8 cellular contexts compared by ENCODE assay signal in the genomic region with DNA sequence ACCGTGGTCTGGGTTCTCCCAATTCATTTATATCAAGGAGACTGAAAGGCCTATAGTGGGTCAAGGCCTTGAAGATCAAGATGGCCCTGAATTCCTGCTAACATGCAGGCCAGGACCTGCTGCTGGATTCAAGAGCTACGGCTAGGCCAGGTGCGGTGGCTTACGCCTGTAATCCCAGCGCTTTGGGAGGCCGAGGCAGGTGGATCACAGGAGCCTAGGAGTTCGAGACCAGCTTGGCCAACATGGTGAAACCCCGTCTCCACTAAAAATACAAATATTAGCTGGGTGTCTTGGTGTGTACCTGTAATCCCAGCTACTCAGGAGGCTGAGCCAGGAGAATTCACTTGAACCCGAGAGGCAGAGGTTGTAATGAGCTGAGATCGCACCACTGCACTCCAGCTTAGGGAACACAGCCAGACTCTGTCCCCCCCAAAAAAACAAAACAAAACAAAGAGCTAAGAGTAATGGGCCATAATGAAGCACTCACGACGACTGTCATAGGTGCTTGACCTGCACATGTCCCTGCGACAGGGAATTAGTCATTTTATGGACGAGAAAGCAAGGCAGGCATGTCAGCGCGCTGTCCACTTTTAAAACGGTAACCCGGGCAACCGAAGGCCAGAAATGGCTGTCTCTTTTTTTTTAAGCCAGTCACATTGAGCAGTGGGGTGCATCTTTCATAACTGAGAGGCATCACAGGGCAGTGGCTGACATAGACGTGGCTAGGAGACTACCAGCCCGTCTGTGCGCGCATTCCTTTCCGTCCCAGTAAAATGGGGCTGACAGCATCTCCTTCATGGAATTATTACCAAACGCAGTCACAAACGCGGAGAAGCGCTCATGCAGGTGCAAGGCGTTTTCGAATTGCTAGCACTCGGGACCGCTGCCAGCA. TPM values are rescaled to one million over a fixed set of nuclear protein-coding genes. Genes with fewer than 3 reads are reported as not detected.
DNase-seq lines count a peak whose midpoint lies in the region; TF ChIP-seq lines count a peak whose summit lies in the region.

No MANE protein-coding gene starts in this region.

- H3K9me3 Mint-ChIP-seq in activated CD4-positive, alpha-beta memory T cell treated with anti-CD3 and anti-CD28 coated beads, Interleukin-2, amount 10 ng/mL, durations not matched to agents 7 days and 5 days: no peaks in the 10 kb centered on the region

- intact Hi-C loops in stomach (cut with DNase I; ENCODE audit: low total_unique reads): loop anchor here (10.0 kb wide), 1 partner anchor 92 kb away; no protein-coding TSS in a partner anchor

- peak overlapping the region; percentile 55 for H3K4me2 ChIP-seq in GM23248 (ENCODE audit: unreplicated experiment)

- peak overlapping the region; percentile 80 for H3K9ac ChIP-seq in GM23248
- no peak overlapping the region for H3K9ac ChIP-seq in iPS-15b (ENCODE audit: low read depth, low read length)

- H2AFZ ChIP-seq in GM23248: peak overlapping the region; percentile 71

- peak overlapping the region; percentile 86 for H3K27ac ChIP-seq in GM23248
- peak overlapping the region; percentile 85 to 99 (median 96) for H3K27ac ChIP-seq in stomach

- TF ChIP-seq CTCF in AG04449 (IDR thresholded peaks at IDR 0.05; ENCODE audit: insufficient read depth, low read length, missing control alignments) (no peak), stomach (IDR thresholded peaks at IDR 0.05) (no peak)

- H3K4me1 ChIP-seq in GM23248 (ENCODE audit: insufficient read depth) (peaks cover 22% of the 10 kb centered on the region), iPS-15b (ENCODE audit: control insufficient read depth, insufficient read depth, low read length) (no peaks in the 10 kb centered on the region), stomach (peaks cover 39 to 60% (median 52%) of the 10 kb centered on the region in 4 donors)

- no peak for TF ChIP-seq EP300 in stomach (IDR thresholded peaks at IDR 0.05)

- H3K4me3 ChIP-seq in AG04449 (ENCODE audit: low read depth, low read length): peak overlapping the region; percentile 65
- H3K4me3 ChIP-seq in GM23248: peak overlapping the region; percentile 68
- peak overlapping the region; percentile 62 for H3K4me3 ChIP-seq in iPS-15b (ENCODE audit: low read depth, low read length)
- peak overlapping the region; percentile 36 to 52 (median 43) for H3K4me3 ChIP-seq in stomach

- POLR2A ChIA-PET in AG04449 (lab: Yijun Ruan, JAX): no interaction called here
- POLR2A ChIA-PET in activated CD4-positive, alpha-beta memory T cell treated with anti-CD3 and anti-CD28 coated beads, Interleukin-2, amount 10 ng/mL, durations not matched to agents 7 days and 5 days (lab: Charles Lee): interaction anchor here (0.7 to 3.4 kb wide), 2 partner anchors 122 to 227 kb away, joined by 3 to 17 read pairs; a partner anchor contains a TSS

- H3K9me2 ChIP-seq in GM23248 (ENCODE audit: insufficient read depth): no peaks in the 10 kb centered on the region

- peaks cover 45% of the 10 kb centered on the region for H3K79me2 ChIP-seq in GM23248 (ENCODE audit: insufficient read depth)

- H3K27me3 Mint-ChIP-seq in activated CD4-positive, alpha-beta memory T cell treated with anti-CD3 and anti-CD28 coated beads, Interleukin-2, amount 10 ng/mL, durations not matched to agents 7 days and 5 days: no peaks in the 10 kb centered on the region

- peak overlapping the region; percentile 73 for H3K27ac Mint-ChIP-seq in activated CD4-positive, alpha-beta memory T cell treated with anti-CD3 and anti-CD28 coated beads, Interleukin-2, amount 10 ng/mL, durations not matched to agents 7 days and 5 days

- peak overlapping the region; percentile 63 for H3K4me3 Mint-ChIP-seq in activated CD4-positive, alpha-beta memory T cell treated with anti-CD3 and anti-CD28 coated beads, Interleukin-2, amount 10 ng/mL, durations not matched to agents 7 days and 5 days

- WGBS in GM23248 (ENCODE audit: low coverage in 1 of 2, low lambda C conversion rate in 2 of 2, missing lambda C conversion rate in 2 of 2), 2 experiments: 31 to 32% methylated on average over 32 of the region's 32 CpGs
- 28 to 30% (median 30%) methylated on average over 29 to 32 of the region's 32 CpGs for WGBS in stomach, 5 donors

- DNase-seq in AG04449 (ENCODE audit: low read depth, low spot score) (no peak), GM23248 (peak; percentile 85), stomach (no peak), dermis blood vessel endothelial cell (no peak), G401 (ENCODE audit: low spot score) (no peak), retina (no peak)
- no peak for DNase-seq in activated CD4-positive, alpha-beta memory T cell treated with anti-CD3 and anti-CD28 coated beads, Interleukin-2, amount 10 ng/mL, durations not matched to agents 7 days and 5 days

- CTCF ChIA-PET in AG04449 (lab: Yijun Ruan, JAX): interaction anchor here (0.7 to 1.3 kb wide), 3 partner anchors 10 to 40 kb away, joined by 3 read pairs; no protein-coding TSS in a partner anchor
- CTCF ChIA-PET in activated CD4-positive, alpha-beta memory T cell treated with anti-CD3 and anti-CD28 coated beads, Interleukin-2, amount 10 ng/mL, durations not matched to agents 7 days and 5 days (lab: Charles Lee): interaction anchor here (0.9 to 1.0 kb wide), 3 partner anchors 37 to 183 kb away, joined by 3 to 4 read pairs (median 3); no protein-coding TSS in a partner anchor

- H4K20me1 ChIP-seq in GM23248 (ENCODE audit: insufficient read depth): no peaks in the 10 kb centered on the region

- peaks cover 48% of the 10 kb centered on the region for H3K4me1 Mint-ChIP-seq in activated CD4-positive, alpha-beta memory T cell treated with anti-CD3 and anti-CD28 coated beads, Interleukin-2, amount 10 ng/mL, durations not matched to agents 7 days and 5 days

- peaks cover 18% of the 10 kb centered on the region for H3F3A ChIP-seq in GM23248 (ENCODE audit: insufficient read depth)

- H3K36me3 ChIP-seq in GM23248 (ENCODE audit: low read depth): peaks cover 7% of the 10 kb centered on the region; the same call in 1 of the 2 replicates
- peaks cover 2% of the 10 kb centered on the region for H3K36me3 ChIP-seq in iPS-15b (ENCODE audit: control insufficient read depth, insufficient read depth, low read length)
- peaks cover 40 to 66% (median 63%) of the 10 kb centered on the region in 4 donors for H3K36me3 ChIP-seq in stomach

- H3K27me3 ChIP-seq in GM23248 (replicated peaks; ENCODE audit: insufficient read depth) (no peaks in the 10 kb centered on the region), iPS-15b (ENCODE audit: control insufficient read depth, insufficient read depth, low read length) (peaks cover 37% of the 10 kb centered on the region), stomach (no peaks in the 10 kb centered on the region)

- in situ Hi-C loops in GM23248 (cut with MboI): no loop called here
- in situ Hi-C loops in G401 (cut with HindIII; ENCODE audit: low sequenced_read_pairs): no loop called here

- peaks cover 58% of the 10 kb centered on the region for H3K36me3 Mint-ChIP-seq in activated CD4-positive, alpha-beta memory T cell treated with anti-CD3 and anti-CD28 coated beads, Interleukin-2, amount 10 ng/mL, durations not matched to agents 7 days and 5 days (ENCODE audit: low read depth)

- TF ChIP-seq POLR2A in stomach (IDR thresholded peaks at IDR 0.05): no peak

- H3K9me3 ChIP-seq in GM23248 (ENCODE audit: low read depth) (no peaks in the 10 kb centered on the region), iPS-15b (ENCODE audit: control insufficient read depth, insufficient read depth, low read length) (no peaks in the 10 kb centered on the region), stomach (no peaks in the 10 kb centered on the region)

RNA-seq across cellular contexts. Expression of a gene that starts 1.0 kb away (rescaled TPM):
- total RNA-seq in GM23248 (2014; rRNA removed; shearing (Covaris generic)): 13.9 and 14.2 TPM in 2 replicates
- 5.8 and 7.6 TPM in 2 replicates for polyA plus RNA-seq in GM23248 (2016; fragmentation: Nextera tagmentation; extraction: Ambion mirVana)
- total RNA-seq in activated CD4-positive, alpha-beta memory T cell treated with anti-CD3 and anti-CD28 coated beads, Interleukin-2, amount 10 ng/mL, durations not matched to agents 7 days and 5 days: 100 to 1,000 TPM; 106 to 107 TPM
- 100 to 1,000 TPM in 1 of 5 donors, 10 to 100 TPM in 4; 20.4 to 185 (median 28.6) TPM for total RNA-seq in stomach
- polyA plus RNA-seq in stomach: 10 to 100 TPM; 19.7 to 35.9 (median 24.0) TPM
- 20.6 and 20.7 TPM in 2 replicates for total RNA-seq in dermis blood vessel endothelial cell
- total RNA-seq in G401 (2014; rRNA removed; shearing (Covaris generic)): 20.3 and 24.1 TPM in 2 replicates

RNA-seq across cellular contexts. Expression of a gene that starts 6.5 kb away (rescaled TPM):
- 5.6 and 7.2 TPM in 2 replicates for total RNA-seq in GM23248 (2014; rRNA removed; shearing (Covaris generic))
- 15.2 and 18.0 TPM in 2 replicates for polyA plus RNA-seq in GM23248 (2016; fragmentation: Nextera tagmentation; extraction: Ambion mirVana)
- 10 to 100 TPM; 78.4 to 86.1 TPM for total RNA-seq in activated CD4-positive, alpha-beta memory T cell treated with anti-CD3 and anti-CD28 coated beads, Interleukin-2, amount 10 ng/mL, durations not matched to agents 7 days and 5 days
- 100 to 1,000 TPM in 2 of 5 donors, 10 to 100 TPM in 2, 1 to 10 TPM in 1; 9.0 to 123 (median 93.9) TPM for total RNA-seq in stomach
- 10 to 100 TPM; 69.8 to 79.7 (median 79.6) TPM for polyA plus RNA-seq in stomach
- total RNA-seq in dermis blood vessel endothelial cell: 8.0 and 14.4 TPM in 2 replicates
- total RNA-seq in G401 (2014; rRNA removed; shearing (Covaris generic)): 2.4 and 5.4 TPM in 2 replicates

RNA-seq across cellular contexts. Expression of a gene that starts 41.8 kb away (rescaled TPM):
- 9.1 and 14.3 TPM in 2 replicates for total RNA-seq in GM23248 (2014; rRNA removed; shearing (Covaris generic))
- 22.8 and 23.7 TPM in 2 replicates for polyA plus RNA-seq in GM23248 (2016; fragmentation: Nextera tagmentation; extraction: Ambion mirVana)
- 10 to 100 TPM; 63.2 to 65.0 TPM for total RNA-seq in activated CD4-positive, alpha-beta memory T cell treated with anti-CD3 and anti-CD28 coated beads, Interleukin-2, amount 10 ng/mL, durations not matched to agents 7 days and 5 days
- 10 to 100 TPM; 23.3 to 70.1 (median 56.8) TPM for total RNA-seq in stomach
- 10 to 100 TPM in 1 of 3 donors, 1 to 10 TPM in 2; 1.2 to 12.1 (median 4.4) TPM for polyA plus RNA-seq in stomach
- 44.1 and 69.1 TPM in 2 replicates for total RNA-seq in dermis blood vessel endothelial cell
- total RNA-seq in G401 (2014; rRNA removed; shearing (Covaris generic)): 3.6 and 4.1 TPM in 2 replicates

RNA-seq across cellular contexts. Expression of a gene that starts 47.0 kb away (rescaled TPM):
- total RNA-seq in GM23248 (2014; rRNA removed; shearing (Covaris generic)): 5.7 TPM in 2 replicates
- 4.8 and 5.1 TPM in 2 replicates for polyA plus RNA-seq in GM23248 (2016; fragmentation: Nextera tagmentation; extraction: Ambion mirVana)
- 10 to 100 TPM in 1 of 2 experiments, 1 to 10 TPM in 1; 9.9 to 11.7 TPM for total RNA-seq in activated CD4-positive, alpha-beta memory T cell treated with anti-CD3 and anti-CD28 coated beads, Interleukin-2, amount 10 ng/mL, durations not matched to agents 7 days and 5 days
- total RNA-seq in stomach: 10 to 100 TPM in 2 of 5 donors, 1 to 10 TPM in 2, under 1 TPM in 1; 0.58 to 86.4 (median 7.1) TPM
- polyA plus RNA-seq in stomach: 1 to 10 TPM; 2.0 to 4.4 (median 3.1) TPM
- total RNA-seq in dermis blood vessel endothelial cell: 5.8 and 6.0 TPM in 2 replicates
- total RNA-seq in G401 (2014; rRNA removed; shearing (Covaris generic)): 10.8 and 10.9 TPM in 2 replicates
